Comparison of ENCODE assay signal across 8 cellular contexts in genomic region chr1:96721382-96722160, GRCh38. TPM values are rescaled to one million over a fixed set of nuclear protein-coding genes. Genes with fewer than 3 reads are reported as not detected.
DNase-seq lines count a peak whose midpoint lies in the region; ATAC-seq, FAIRE-seq and TF ChIP-seq lines count a peak whose summit lies in the region.

TSS of gene PTBP2 (plus strand) at chr1:96721784. CDS start at chr1:96721865, 81 bp downstream.

- H3K4me2 ChIP-seq in endothelial cell of umbilical vein (ENCODE audit: insufficient read depth, low read length) = peak within 1 kb of the TSS; percentile 99

- peak; percentile 78 for DNase-seq in Caki2 (ENCODE audit: low read depth)
- peak; percentile 33 for DNase-seq in HS-5 (ENCODE audit: low read depth)
- DNase-seq in NT2/D1 (ENCODE audit: low read depth, low spot score) = peak; percentile 79
- peak; percentile 81 for DNase-seq in activated CD8-positive, alpha-beta memory T cell treated with anti-CD3 and anti-CD28 coated beads, Interleukin-2, amount 50 U/mL, for 4 hours
- peak; percentile 84 for DNase-seq in endothelial cell of umbilical vein (ENCODE audit: low read depth, low spot score)
- peak; percentile 83 for DNase-seq in midbrain (lab: John Stamatoyannopoulos, UW)
- DNase-seq in stimulated activated CD8-positive, alpha-beta memory T cell treated with anti-CD3 and anti-CD28 coated beads, Interleukin-2, amount 100 ng/mL, for 1 hour (ENCODE audit: low read depth in 2 of 2) = peak; percentile 47 to 64

- peak within 1 kb of the TSS; percentile 99 for H2AFZ ChIP-seq in endothelial cell of umbilical vein (ENCODE audit: low read depth, low read length)

- no peak for TF ChIP-seq CTCF in endothelial cell of umbilical vein (IDR thresholded peaks at IDR 0.05; ENCODE audit: extremely low read depth in 1 of 2, insufficient read depth in 1 of 2, low read depth in 1 of 2, low read length in 2 of 2)

- intact Hi-C loops in endothelial cell of umbilical vein (cut with micrococcal nuclease) = loop anchor here (2.0 to 10.0 kb wide), 5 partner anchors 333 to 1326 kb away; no protein-coding TSS in a partner anchor

- dilution Hi-C loops in endothelial cell of umbilical vein (cut with MboI; ENCODE audit: extremely low pct_ligation_motif_present, low sequenced_read_pairs) = no loop called here

- ATAC-seq in GM21360 (IDR thresholded peaks at IDR 0.05; ENCODE audit: unreplicated experiment) = peak; percentile 93

- H3K27me3 ChIP-seq in NT2/D1 (ENCODE audit: insufficient read depth, insufficient read length) = no peaks in the 10 kb centered on the region
- H3K27me3 ChIP-seq in endothelial cell of umbilical vein (ENCODE audit: control insufficient read depth in 2 of 2, insufficient read depth in 2 of 2, low read length in 2 of 2) = no peaks in the 10 kb centered on the region

- H3K4me3 ChIP-seq in NT2/D1 (ENCODE audit: insufficient read length, low read depth) = peak within 1 kb of the TSS; percentile 73
- H3K4me3 ChIP-seq in endothelial cell of umbilical vein (replicated peaks in 1 of 3; ENCODE audit: insufficient read depth in 1 of 3, low read depth in 1 of 3, low read length in 3 of 3) = peak within 1 kb of the TSS; percentile 52 to 99 (median 93)

- CTCF ChIA-PET in endothelial cell of umbilical vein (lab: Charles Lee) = interaction anchor here (0.6 to 1.2 kb wide), 2 partner anchors 485 to 1406 kb away, joined by 3 to 6 read pairs; no protein-coding TSS in a partner anchor

- H3K9ac ChIP-seq in NT2/D1 (ENCODE audit: insufficient read length, low read depth) (peak within 1 kb of the TSS; percentile 90), endothelial cell of umbilical vein (replicated peaks; ENCODE audit: extremely low read depth, insufficient read depth, low read length) (peak within 1 kb of the TSS; percentile 98)

- H4K20me1 ChIP-seq in endothelial cell of umbilical vein (replicated peaks; ENCODE audit: control insufficient read depth, extremely low read depth, insufficient read depth, low read length) = peaks cover 4% of the 10 kb centered on the region

- H3K27ac ChIP-seq in endothelial cell of umbilical vein (ENCODE audit: insufficient read depth, low read depth, low read length) = peak within 1 kb of the TSS; percentile 82

- in situ Hi-C loops in Caki2 (cut with HindIII; ENCODE audit: low pct_unique_long_range_greater_than_20kb, low sequenced_read_pairs) = no loop called here

- BruUV-seq in endothelial cell of umbilical vein (replicated peaks; lab: Mats Ljungman, UMichigan) = TSS peak; percentile 85

- TF ChIP-seq POLR2A in endothelial cell of umbilical vein (IDR thresholded peaks at IDR 0.05; ENCODE audit: low read depth, low read length) = no peak

- POLR2A ChIA-PET in endothelial cell of umbilical vein (lab: Charles Lee) = interaction anchor here (1.0 kb wide), 1 partner anchor 21 kb away, joined by 3 read pairs; no protein-coding TSS in a partner anchor

- H3K9me3 ChIP-seq in NT2/D1 (ENCODE audit: insufficient read depth, low read length) = no peaks in the 10 kb centered on the region
- H3K9me3 ChIP-seq in endothelial cell of umbilical vein (replicated peaks; ENCODE audit: control insufficient read depth, insufficient read depth, low read length) = no peaks in the 10 kb centered on the region

- FAIRE-seq in endothelial cell of umbilical vein (lab: Jason Lieb, UNC) = peak; percentile 55

- H3K79me2 ChIP-seq in endothelial cell of umbilical vein (ENCODE audit: control insufficient read depth, insufficient read depth, low read length) = peaks cover 47% of the 10 kb centered on the region

- H3K36me3 ChIP-seq in NT2/D1 (ENCODE audit: insufficient read depth, insufficient read length, low read length) = peaks cover 31% of the 10 kb centered on the region
- peaks cover 0 to 3% of the 10 kb centered on the region in 2 experiments for H3K36me3 ChIP-seq in endothelial cell of umbilical vein (ENCODE audit: control insufficient read depth in 2 of 2, extremely low read depth in 1 of 2, insufficient read depth in 2 of 2, low read length in 2 of 2)

- H3K9me1 ChIP-seq in endothelial cell of umbilical vein (replicated peaks; ENCODE audit: control insufficient read depth, extremely low read depth, insufficient read depth, low read length) = no peaks in the 10 kb centered on the region

- H3K4me1 ChIP-seq in NT2/D1 (ENCODE audit: insufficient read depth, insufficient read length) = no peaks in the 10 kb centered on the region
- H3K4me1 ChIP-seq in endothelial cell of umbilical vein (ENCODE audit: control insufficient read depth, extremely low read depth, insufficient read depth, low read length) = peaks cover 23% of the 10 kb centered on the region

TF ChIP-seq in endothelial cell of umbilical vein, 7 proteins besides CTCF, POLR2A, EP300 and RAD21:
- TF ChIP-seq JUN (IDR thresholded peaks at IDR 0.05; ENCODE audit: borderline replicate concordance, insufficient read depth, insufficient read length, low read depth) = no peak
- no peak for TF ChIP-seq FOS (IDR thresholded peaks at IDR 0.05; ENCODE audit: borderline replicate concordance, insufficient read depth, low read length)
- peak; percentile 64 for TF ChIP-seq POLR2AphosphoS5 (IDR thresholded peaks at IDR 0.05; ENCODE audit: insufficient read depth, low read depth, low read length)
- no peak for TF ChIP-seq GATA2 (IDR thresholded peaks at IDR 0.05; ENCODE audit: insufficient read depth, insufficient read length, low read depth, low read length)
- TF ChIP-seq MYC (IDR thresholded peaks at IDR 0.05; ENCODE audit: low read depth, low read length) = no peak
- no peak for TF ChIP-seq MAX (IDR thresholded peaks at IDR 0.05; ENCODE audit: insufficient read depth, insufficient read length)
- no peak for TF ChIP-seq EZH2 (IDR thresholded peaks at IDR 0.05; ENCODE audit: borderline replicate concordance, low read depth, low read length, severe bottlenecking)

RNA-seq across cellular contexts. Expression of gene PTBP2, which starts in this region (rescaled TPM):
- 16.0 and 18.8 TPM in 2 replicates for total RNA-seq in Caki2 (2014; rRNA removed; shearing (Covaris generic); ENCODE audit: low replicate concordance)
- 21.3 and 27.0 TPM in 2 replicates for total RNA-seq in endothelial cell of umbilical vein
- polyA plus RNA-seq in endothelial cell of umbilical vein = 4.6 and 7.7 TPM in 2 replicates
- 3.2 and 4.7 TPM in 2 replicates for polyA plus RNA-seq in endothelial cell of umbilical vein (2011; cell fraction: cytosol; rRNA removed)
- polyA plus RNA-seq in endothelial cell of umbilical vein (2011; cell fraction: nucleus; rRNA removed) = 57.5 and 63.6 TPM in 2 replicates
- 5.0 and 5.4 TPM in 2 replicates for polyA plus RNA-seq in endothelial cell of umbilical vein (2012)
- 23.9 and 26.4 TPM in 2 replicates for polyA minus RNA-seq in endothelial cell of umbilical vein
- 4.2 TPM for polyA minus RNA-seq in endothelial cell of umbilical vein (2011; cell fraction: cytosol; rRNA and poly(A)+ RNA removed)
- polyA minus RNA-seq in endothelial cell of umbilical vein (2011; cell fraction: nucleus; rRNA and poly(A)+ RNA removed) = 95.3 and 125 TPM in 2 replicates

Comparison
In these comparisons a context has a peak if more than half of its experiments do, and no peak if none do; other contexts are left out.
1. Peak in every context shown above with its lines: DNase-seq, ATAC-seq, H3K4me3 ChIP-seq and H3K27ac ChIP-seq.
2. DNase-seq: peak in every context shown above with its lines; median percentile 84 in endothelial cell of umbilical vein; 83 in midbrain; 81 in activated CD8-positive, alpha-beta memory T cell treated with anti-CD3 and anti-CD28 coated beads, Interleukin-2, amount 50 U/mL, for 4 hours; 79 in NT2/D1; 78 in Caki2; 56 in stimulated activated CD8-positive, alpha-beta memory T cell treated with anti-CD3 and anti-CD28 coated beads, Interleukin-2, amount 100 ng/mL, for 1 hour; 33 in HS-5.